ENCODE assay signal across 8 cellular contexts in the genomic region with DNA sequence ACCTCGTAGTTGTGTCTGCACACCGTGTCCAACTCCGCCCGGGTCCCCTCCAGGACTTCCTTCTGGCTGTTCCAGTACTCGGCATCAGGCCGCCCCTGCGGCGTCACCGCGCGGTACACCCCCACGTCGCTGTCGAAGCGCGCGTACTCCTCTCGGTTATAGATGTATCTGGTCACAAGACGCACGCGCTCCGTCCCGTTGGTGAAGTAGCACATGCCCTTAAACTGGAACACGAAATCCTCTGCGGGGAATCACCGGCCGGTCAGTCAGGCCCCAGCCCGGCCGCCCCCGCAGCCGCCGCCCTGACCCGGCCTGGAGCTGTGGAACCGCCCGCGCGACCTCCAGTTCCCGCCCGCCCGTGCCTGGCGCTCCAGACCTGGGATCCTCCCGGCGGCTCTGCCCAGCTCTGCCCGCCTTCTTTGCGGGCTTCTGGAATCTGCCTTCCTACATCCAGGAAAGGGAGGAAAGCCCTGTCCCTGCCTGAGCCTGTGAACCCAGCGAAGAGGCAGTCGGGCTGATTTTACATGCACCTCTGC. TPM values are rescaled to one million over a fixed set of nuclear protein-coding genes. Genes with fewer than 3 reads are reported as not detected.
A peak's percentile ranks its signal among the peaks of the same experiment; 100 is the strongest.
DNase-seq lines count a peak whose midpoint lies in the region; ATAC-seq, FAIRE-seq and TF ChIP-seq lines count a peak whose summit lies in the region.

No MANE protein-coding gene starts in this region.

- no peak overlapping the region for H3K9ac ChIP-seq in astrocyte (ENCODE audit: low read length)

- peaks cover 0 to 2% of the 10 kb centered on the region in 2 donors for H3K27me3 Mint-ChIP-seq in CD8-positive, alpha-beta memory T cell
- H3K27me3 Mint-ChIP-seq in astrocyte (ENCODE audit: low read depth, unreplicated experiment), result peaks cover 38% of the 10 kb centered on the region

- POLR2A ChIA-PET in CD8-positive, alpha-beta memory T cell (lab: Charles Lee), result no interaction called here

- no peak for FAIRE-seq in astrocyte (lab: Jason Lieb, UNC)

- no peaks in the 10 kb centered on the region for H3K9me3 Mint-ChIP-seq in CD8-positive, alpha-beta memory T cell
- peaks cover 5% of the 10 kb centered on the region for H3K9me3 Mint-ChIP-seq in astrocyte (ENCODE audit: unreplicated experiment)

- no peak overlapping the region for H2AFZ ChIP-seq in astrocyte (ENCODE audit: low read depth, low read length)

- no peaks in the 10 kb centered on the region for H3K36me3 ChIP-seq in CD8-positive, alpha-beta memory T cell (ENCODE audit: insufficient read depth, low read length)
- H3K36me3 ChIP-seq in astrocyte (ENCODE audit: insufficient read depth, low read length), result no peaks in the 10 kb centered on the region
- H3K36me3 ChIP-seq in muscle layer of duodenum (ENCODE audit: control insufficient read depth in 1 of 2, insufficient read depth in 2 of 2, low read length in 2 of 2), result peaks cover 0 to 3% of the 10 kb centered on the region in 2 donors

- DNase-seq in CD8-positive, alpha-beta memory T cell, result peak in 2 of 5 donors; percentile 39 to 74
- peak; percentile 70 for DNase-seq in NAMALWA (ENCODE audit: low spot score)
- DNase-seq in astrocyte (ENCODE audit: low read depth), result no peak
- no peak for DNase-seq in Kasumi-1 (lab: John Stamatoyannopoulos, UW)
- DNase-seq in nucleus accumbens (lab: John Stamatoyannopoulos, UW), result no peak

- H3K27ac ChIP-seq in CD8-positive, alpha-beta memory T cell (ENCODE audit: low read depth, low read length), result peak overlapping the region; percentile 59
- H3K27ac ChIP-seq in astrocyte (ENCODE audit: low read depth, low read length) (no peak overlapping the region), muscle layer of duodenum (ENCODE audit: low read length) (peak overlapping the region; percentile 95)

- H3K4me1 ChIP-seq in CD8-positive, alpha-beta memory T cell (ENCODE audit: insufficient read depth, low read length), result peaks cover 21% of the 10 kb centered on the region
- H3K4me1 ChIP-seq in astrocyte (ENCODE audit: insufficient read depth, low read length) (no peaks in the 10 kb centered on the region), muscle layer of duodenum (ENCODE audit: control insufficient read depth in 1 of 2, insufficient read depth in 2 of 2, low read length in 2 of 2) (no peaks in the 10 kb centered on the region)

- H4K20me1 ChIP-seq in astrocyte (ENCODE audit: insufficient read depth, low read length), result no peaks in the 10 kb centered on the region

- no peak for TF ChIP-seq CTCF in astrocyte (IDR thresholded peaks at IDR 0.05; ENCODE audit: insufficient read depth, low read depth, low read length)

- H3K4me3 Mint-ChIP-seq in CD8-positive, alpha-beta memory T cell, result peak overlapping the region; percentile 57 to 96 (median 91)
- H3K4me3 Mint-ChIP-seq in astrocyte (ENCODE audit: unreplicated experiment), result peak overlapping the region; percentile 62

- no peaks in the 10 kb centered on the region for H3K79me2 ChIP-seq in astrocyte (ENCODE audit: insufficient read depth, low read length)

- H3K27me3 ChIP-seq in CD8-positive, alpha-beta memory T cell (ENCODE audit: insufficient read depth, low read length, poor library complexity, severe bottlenecking), result no peaks in the 10 kb centered on the region
- H3K27me3 ChIP-seq in astrocyte (ENCODE audit: insufficient read depth, low read length) (no peaks in the 10 kb centered on the region), muscle layer of duodenum (ENCODE audit: low read depth, low read length) (peaks cover 3% of the 10 kb centered on the region)

- H3K27ac Mint-ChIP-seq in CD8-positive, alpha-beta memory T cell, result peak overlapping the region in 7 of 8 donors; percentile 71 to 98 (median 94)
- no peak overlapping the region for H3K27ac Mint-ChIP-seq in astrocyte (ENCODE audit: unreplicated experiment)

- ATAC-seq in HG03342 (IDR thresholded peaks at IDR 0.05; ENCODE audit: unreplicated experiment) (no peak), SK-N-SH treated with all-trans-retinoic acid at 6 μM for 48 hours (no peak)

- peaks cover 35 to 72% (median 65%) of the 10 kb centered on the region in 3 donors for H3K4me1 Mint-ChIP-seq in CD8-positive, alpha-beta memory T cell
- H3K4me1 Mint-ChIP-seq in astrocyte (ENCODE audit: low read depth, unreplicated experiment), result no peaks in the 10 kb centered on the region

- H3K36me3 Mint-ChIP-seq in CD8-positive, alpha-beta memory T cell, result peaks cover 0 to 25% (median 8%) of the 10 kb centered on the region in 3 donors
- H3K36me3 Mint-ChIP-seq in astrocyte (ENCODE audit: low read depth, unreplicated experiment), result no peaks in the 10 kb centered on the region

- CTCF ChIA-PET in CD8-positive, alpha-beta memory T cell (lab: Charles Lee), result no interaction called here

- peak overlapping the region; percentile 52 for H3K4me3 ChIP-seq in CD8-positive, alpha-beta memory T cell (ENCODE audit: low read length)
- H3K4me3 ChIP-seq in astrocyte (ENCODE audit: insufficient read depth, low read depth, low read length) (no peak overlapping the region), muscle layer of duodenum (ENCODE audit: low read depth in 1 of 2, low read length in 2 of 2) (peak overlapping the region in 1 of 2 donors; percentile 71)

- H3K9me3 ChIP-seq in CD8-positive, alpha-beta memory T cell (ENCODE audit: low read length), result no peaks in the 10 kb centered on the region
- H3K9me3 ChIP-seq in astrocyte (ENCODE audit: insufficient read depth, low read depth, low read length) (no peaks in the 10 kb centered on the region), muscle layer of duodenum (ENCODE audit: control insufficient read depth in 1 of 2, low read length in 2 of 2) (no peaks in the 10 kb centered on the region)

- no peak overlapping the region for H3K4me2 ChIP-seq in astrocyte (ENCODE audit: low read length)

TF ChIP-seq in SK-N-SH treated with all-trans-retinoic acid at 6 μM for 48 hours, 23 proteins besides CTCF, POLR2A, EP300 and RAD21:
- TF ChIP-seq SNAI2 (CRISPR knock-in tag; IDR thresholded peaks at IDR 0.05), result no peak
- TF ChIP-seq, protein P1, sequence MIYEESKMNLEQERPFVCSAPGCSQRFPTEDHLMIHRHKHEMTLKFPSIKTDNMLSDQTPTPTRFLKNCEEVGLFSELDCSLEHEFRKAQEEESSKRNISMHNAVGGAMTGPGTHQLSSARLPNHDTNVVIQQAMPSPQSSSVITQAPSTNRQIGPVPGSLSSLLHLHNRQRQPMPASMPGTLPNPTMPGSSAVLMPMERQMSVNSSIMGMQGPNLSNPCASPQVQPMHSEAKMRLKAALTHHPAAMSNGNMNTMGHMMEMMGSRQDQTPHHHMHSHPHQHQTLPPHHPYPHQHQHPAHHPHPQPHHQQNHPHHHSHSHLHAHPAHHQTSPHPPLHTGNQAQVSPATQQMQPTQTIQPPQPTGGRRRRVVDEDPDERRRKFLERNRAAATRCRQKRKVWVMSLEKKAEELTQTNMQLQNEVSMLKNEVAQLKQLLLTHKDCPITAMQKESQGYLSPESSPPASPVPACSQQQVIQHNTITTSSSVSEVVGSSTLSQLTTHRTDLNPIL (CRISPR knock-in tag; IDR thresholded peaks at IDR 0.05; ENCODE audit: low read depth), result no peak
TF ChIP-seq in SK-N-SH treated with all-trans-retinoic acid at 6 μM for 48 hours: peak in this region for 0.

RNA-seq across cellular contexts. Expression of a gene that starts 1.6 kb away (rescaled TPM):
- total RNA-seq in CD8-positive, alpha-beta memory T cell, result 10 to 100 TPM; 16.0 to 22.7 TPM
- polyA plus RNA-seq in CD8-positive, alpha-beta memory T cell, result 4.3 TPM
- 3.7 and 4.1 TPM in 2 replicates for total RNA-seq in astrocyte

RNA-seq across cellular contexts. Expression of a gene that starts 27.7 kb away (rescaled TPM):
- 10 to 100 TPM; 20.3 to 22.2 TPM for total RNA-seq in CD8-positive, alpha-beta memory T cell
- polyA plus RNA-seq in CD8-positive, alpha-beta memory T cell, result 3.2 TPM
- total RNA-seq in astrocyte, result not detected in 2 replicates

Comparison
In these comparisons a context has a peak if more than half of its experiments do, and no peak if none do; other contexts are left out.
1. RNA of a gene that starts 27.7 kb away (total RNA-seq): 20.3 to 22.2 TPM in CD8-positive, alpha-beta memory T cell; not detected in astrocyte; every median in the first group is over 10 times any median in the second.